Comparison of ENCODE assay signal across 18 cellular contexts in genomic region chr1:85295006-85295431, GRCh38. TPM values are rescaled to one million over a fixed set of nuclear protein-coding genes. Genes with fewer than 3 reads are reported as not detected.
DNase-seq lines count a peak whose midpoint lies in the region; ATAC-seq and TF ChIP-seq lines count a peak whose summit lies in the region.
"Had no signal": no experiment of that assay in that cellular context is flagged by ENCODE, and none has a peak within 500 bp of the region (broad histone marks: within the 10 kb centered on the region; RNA-seq: fewer than 3 reads in every experiment).

No MANE protein-coding gene starts in this region.

- no peak for TF ChIP-seq CTCF in fibroblast of the aortic adventitia (IDR thresholded peaks at IDR 0.05; ENCODE audit: insufficient read depth, low read length)

- DNase-seq in A172 (ENCODE audit: low spot score) (peak; percentile 59), HPDE6-E6E7 (ENCODE audit: extremely low spot score) (peak; percentile 82), amniotic epithelial cell (ENCODE audit: low read depth) (peak; percentile 27), fibroblast of the aortic adventitia (ENCODE audit: low read depth) (peak; percentile 60), Right ventricle myocardium inferior (ENCODE audit: missing footprints) (no peak), left cardiac atrium (no peak), SW 1271 (lab: John Stamatoyannopoulos, UW) (no peak), ureter (ENCODE audit: low spot score) (no peak)
- DNase-seq: activated CD4-positive, alpha-beta T cell treated with anti-CD3 and anti-CD28 coated beads for 48 hours; activated naive CD8-positive, alpha-beta T cell treated with anti-CD3 and anti-CD28 coated beads, Interleukin-2, amount 10 ng/mL, durations not matched to agents 7 days and 5 days; activated T-cell treated with anti-CD3 and anti-CD28 coated beads for 4 hours; mesendoderm; NCI-H1930; RPMI8226; stimulated activated CD4-positive, alpha-beta T cell treated with anti-CD3 and anti-CD28 coated beads, Interleukin-1b, Interleukin-23, amount 100 ng/mL, for 48 hours; stimulated activated CD8-positive, alpha-beta memory T cell treated with anti-CD3 and anti-CD28 coated beads, Interleukin-4, amount 100 ng/mL, for 48 hours; T-helper 2 cell had no signal

- no peak for ATAC-seq in Right ventricle myocardium inferior
- ATAC-seq in left cardiac atrium, result no peak

- H3K4me3 ChIP-seq in fibroblast of the aortic adventitia (ENCODE audit: low read depth, low read length), result no peak overlapping the region
- H3K4me3 ChIP-seq: right atrium auricular region had no signal

- intact Hi-C loops in Right ventricle myocardium inferior (cut with DNase I) (no loop called here), left cardiac atrium (cut with DNase I) (no loop called here)

RNA-seq across cellular contexts. Expression of gene BCL10, which starts 18.6 kb away (rescaled TPM):
- 14.5 and 15.1 TPM in 2 replicates for total RNA-seq in A172 (2014; rRNA removed; shearing (Covaris generic))
- total RNA-seq in fibroblast of the aortic adventitia (ENCODE audit: low replicate concordance) (36.0 and 44.7 TPM in 2 replicates), Right ventricle myocardium inferior (8.6 TPM), left cardiac atrium (10 to 100 TPM in 1 of 2 donors, 1 to 10 TPM in 1; 9.0 to 12.7 TPM), ureter (34.9 TPM)

RNA-seq across cellular contexts. Expression of gene C1orf52, which starts 35.6 kb away (rescaled TPM):
- 13.0 and 19.7 TPM in 2 replicates for total RNA-seq in A172 (2014; rRNA removed; shearing (Covaris generic))
- 9.2 and 10.8 TPM in 2 replicates for total RNA-seq in fibroblast of the aortic adventitia (ENCODE audit: low replicate concordance)
- 17.1 TPM for total RNA-seq in Right ventricle myocardium inferior
- total RNA-seq in left cardiac atrium, result 10 to 100 TPM; 15.6 to 17.6 TPM
- 30.0 TPM for total RNA-seq in ureter

Comparison
In these comparisons a context has a peak if more than half of its experiments do, and no peak if none do; other contexts are left out.
1. DNase-seq: peak in A172 (single experiment), HPDE6-E6E7 (single experiment), amniotic epithelial cell (single experiment) and fibroblast of the aortic adventitia (single experiment); none in Right ventricle myocardium inferior (single experiment), left cardiac atrium (single experiment), SW 1271 (0 of 2) and ureter (single experiment).